In genomic region chr4:1310796-1311715, GRCh38 we compare ENCODE assay signal across 13 cellular contexts. TPM values are rescaled to one million over a fixed set of nuclear protein-coding genes. Genes with fewer than 3 reads are reported as not detected.
DNase-seq lines count a peak whose midpoint lies in the region; ATAC-seq and TF ChIP-seq lines count a peak whose summit lies in the region.
"Had no signal": no experiment of that assay in that cellular context is flagged by ENCODE, and none has a peak within 500 bp of the region (broad histone marks: within the 10 kb centered on the region; RNA-seq: fewer than 3 reads in every experiment).

No MANE protein-coding gene starts in this region.

- TF ChIP-seq CTCF in gastroesophageal sphincter (IDR thresholded peaks at IDR 0.05) (no peak), neural progenitor cell (IDR thresholded peaks at IDR 0.05) (no peak)

- H3K27ac ChIP-seq in gastroesophageal sphincter = peak overlapping the region in 3 of 4 donors; percentile 75 to 81 (median 78)
- peak overlapping the region; percentile 68 for H3K27ac ChIP-seq in subcutaneous abdominal adipose tissue (ENCODE audit: low read depth, low read length)
- H3K27ac ChIP-seq in neural progenitor cell = no peak overlapping the region
- H3K27ac ChIP-seq: foreskin keratinocyte had no signal

- TF ChIP-seq EP300 in gastroesophageal sphincter (IDR thresholded peaks at IDR 0.05) = no peak

- peaks cover 44% of the 10 kb centered on the region for H3K36me3 Mint-ChIP-seq in activated naive CD4-positive, alpha-beta T cell treated with anti-CD3 and anti-CD28 coated beads, Interleukin-2, amount 10 ng/mL, durations not matched to agents 7 days and 5 days
- H3K36me3 Mint-ChIP-seq in neural progenitor cell = peaks cover 29% of the 10 kb centered on the region

- H3K4me2 ChIP-seq in neural progenitor cell = no peak overlapping the region

- H3K27me3 Mint-ChIP-seq in activated naive CD4-positive, alpha-beta T cell treated with anti-CD3 and anti-CD28 coated beads, Interleukin-2, amount 10 ng/mL, durations not matched to agents 7 days and 5 days = no peaks in the 10 kb centered on the region
- H3K27me3 Mint-ChIP-seq in neural progenitor cell (ENCODE audit: insufficient read depth, low read depth) = peaks cover 9% of the 10 kb centered on the region

- CTCF ChIA-PET in activated naive CD4-positive, alpha-beta T cell treated with anti-CD3 and anti-CD28 coated beads, Interleukin-2, amount 10 ng/mL, durations not matched to agents 7 days and 5 days (lab: Charles Lee) = no interaction called here

- no peak for ATAC-seq in gastroesophageal sphincter

- DNase-seq in activated naive CD4-positive, alpha-beta T cell treated with Interleukin-2 at 50 U/mL for 16 hours = peak; percentile 19
- DNase-seq in activated naive CD4-positive, alpha-beta T cell treated with anti-CD3 and anti-CD28 coated beads, Interleukin-2, amount 50 U/mL, for 16 hours = no peak
- peak; percentile 47 for DNase-seq in activated naive CD4-positive, alpha-beta T cell treated with anti-CD3 and anti-CD28 coated beads, Interleukin-2, amount 10 ng/mL, durations not matched to agents 7 days and 5 days
- DNase-seq in retina (no peak), HK-2 (ENCODE audit: unreplicated experiment) (no peak), neural progenitor cell (ENCODE audit: low spot score) (no peak)
- DNase-seq: H7, NCI-H1092, NCI-H69, SHP77 had no signal

- H3K36me3 ChIP-seq in gastroesophageal sphincter (peaks cover 0 to 38% of the 10 kb centered on the region in 2 donors), subcutaneous abdominal adipose tissue (ENCODE audit: control insufficient read depth in 5 of 5, insufficient read depth in 5 of 5, low read length in 5 of 5) (peaks cover 0 to 40% (median 34%) of the 10 kb centered on the region in 5 donors), neural progenitor cell (no peaks in the 10 kb centered on the region)

- no peak overlapping the region for H3K4me3 Mint-ChIP-seq in activated naive CD4-positive, alpha-beta T cell treated with anti-CD3 and anti-CD28 coated beads, Interleukin-2, amount 10 ng/mL, durations not matched to agents 7 days and 5 days
- H3K4me3 Mint-ChIP-seq in neural progenitor cell = no peak overlapping the region

- H3K4me3 ChIP-seq in gastroesophageal sphincter (no peak overlapping the region), subcutaneous abdominal adipose tissue (ENCODE audit: low read depth in 1 of 5, low read length in 5 of 5) (no peak overlapping the region), neural progenitor cell (no peak overlapping the region)

- H3K9ac ChIP-seq in subcutaneous abdominal adipose tissue (ENCODE audit: low read length in 5 of 5) (no peak overlapping the region), neural progenitor cell (no peak overlapping the region)

- 88 to 90% methylated on average over 12 to 15 of the region's 52 CpGs for WGBS in gastroesophageal sphincter (ENCODE audit: low coverage in 1 of 2), 2 donors

- H3K27me3 ChIP-seq in gastroesophageal sphincter (no peaks in the 10 kb centered on the region), subcutaneous abdominal adipose tissue (ENCODE audit: control insufficient read depth in 5 of 5, insufficient read depth in 4 of 5, low read length in 5 of 5) (no peaks in the 10 kb centered on the region), neural progenitor cell (no peaks in the 10 kb centered on the region)
- H3K27me3 ChIP-seq: foreskin keratinocyte had no signal

- H3K9me3 ChIP-seq in gastroesophageal sphincter (no peaks in the 10 kb centered on the region), subcutaneous abdominal adipose tissue (ENCODE audit: control insufficient read depth in 5 of 5, low read length in 5 of 5) (no peaks in the 10 kb centered on the region), neural progenitor cell (ENCODE audit: low read depth) (no peaks in the 10 kb centered on the region)

- H4K20me1 ChIP-seq in neural progenitor cell (ENCODE audit: low read depth) = peaks cover 27% of the 10 kb centered on the region

- H3K27ac Mint-ChIP-seq in activated naive CD4-positive, alpha-beta T cell treated with anti-CD3 and anti-CD28 coated beads, Interleukin-2, amount 10 ng/mL, durations not matched to agents 7 days and 5 days = peak overlapping the region; percentile 82
- no peak overlapping the region for H3K27ac Mint-ChIP-seq in neural progenitor cell

- H3K79me2 ChIP-seq in neural progenitor cell (ENCODE audit: low read depth) = peaks cover 66% of the 10 kb centered on the region

- H3K4me1 ChIP-seq in gastroesophageal sphincter = peaks cover 4 to 59% (median 20%) of the 10 kb centered on the region in 3 donors
- H3K4me1 ChIP-seq in subcutaneous abdominal adipose tissue (ENCODE audit: control insufficient read depth in 5 of 5, insufficient read depth in 5 of 5, low read length in 5 of 5) = peaks cover 11 to 34% (median 25%) of the 10 kb centered on the region in 5 donors
- H3K4me1 ChIP-seq in neural progenitor cell = peaks cover 4% of the 10 kb centered on the region

- no peak for TF ChIP-seq POLR2A in gastroesophageal sphincter (IDR thresholded peaks at IDR 0.05)

- H2AFZ ChIP-seq in neural progenitor cell (replicated peaks) = no peak overlapping the region

- H3K9me3 Mint-ChIP-seq in activated naive CD4-positive, alpha-beta T cell treated with anti-CD3 and anti-CD28 coated beads, Interleukin-2, amount 10 ng/mL, durations not matched to agents 7 days and 5 days = no peaks in the 10 kb centered on the region
- H3K9me3 Mint-ChIP-seq in neural progenitor cell = no peaks in the 10 kb centered on the region

- H3K4me1 Mint-ChIP-seq in activated naive CD4-positive, alpha-beta T cell treated with anti-CD3 and anti-CD28 coated beads, Interleukin-2, amount 10 ng/mL, durations not matched to agents 7 days and 5 days = peaks cover 70% of the 10 kb centered on the region
- H3K4me1 Mint-ChIP-seq in neural progenitor cell = peaks cover 21% of the 10 kb centered on the region

- peaks cover 20% of the 10 kb centered on the region for H3F3A ChIP-seq in neural progenitor cell (ENCODE audit: low read depth)

RNA-seq across cellular contexts. Expression of gene MAEA, which starts 21.4 kb away (rescaled TPM):
- 10 to 100 TPM; 47.2 to 62.1 (median 53.9) TPM for total RNA-seq in gastroesophageal sphincter
- total RNA-seq in neural progenitor cell (ENCODE audit: low replicate concordance) = 38.2 and 68.6 TPM in 2 replicates

RNA-seq across cellular contexts. Expression of gene UVSSA, which starts 36.0 kb away (rescaled TPM):
- total RNA-seq in gastroesophageal sphincter (10 to 100 TPM in 2 of 4 donors, 1 to 10 TPM in 2; 3.1 to 24.1 (median 9.9) TPM), neural progenitor cell (ENCODE audit: low replicate concordance) (10.9 and 19.2 TPM in 2 replicates)

Comparison
In these comparisons a context has a peak if more than half of its experiments do, and no peak if none do; other contexts are left out.
1. DNase-seq: peak in activated naive CD4-positive, alpha-beta T cell treated with Interleukin-2 at 50 U/mL for 16 hours (single experiment) and activated naive CD4-positive, alpha-beta T cell treated with anti-CD3 and anti-CD28 coated beads, Interleukin-2, amount 10 ng/mL, durations not matched to agents 7 days and 5 days (single experiment); none in activated naive CD4-positive, alpha-beta T cell treated with anti-CD3 and anti-CD28 coated beads, Interleukin-2, amount 50 U/mL, for 16 hours (single experiment), retina (single experiment), HK-2 (single experiment) and neural progenitor cell (single experiment).